In genomic region chr7:117666689-117667088, GRCh38 we compare ENCODE assay signal across 23 cellular contexts.
"Had no signal": no experiment of that assay in that cellular context is flagged by ENCODE, and none has a peak within 500 bp of the region (broad histone marks: within the 10 kb centered on the region; RNA-seq: fewer than 3 reads in every experiment).

No MANE protein-coding gene starts in this region.

- H3K36me3 ChIP-seq: cardiac muscle cell, heart left ventricle, left ventricle myocardium inferior, neutrophil, ovary, right atrium auricular region, suprapubic skin, tibial nerve, uterus had no signal

- FAIRE-seq: kidney had no signal

- ATAC-seq: activated CD8-positive, alpha-beta memory T cell treated with anti-CD3 and anti-CD28 coated beads, Interleukin-2, amount 10 ng/mL, durations not matched to agents 7 days and 5 days; activated CD8-positive, alpha-beta T cell treated with anti-CD3 and anti-CD28 coated beads for 36 hours; heart left ventricle; psoas muscle; stimulated activated naive CD8-positive, alpha-beta T cell treated with anti-CD3 and anti-CD28 coated beads, Interleukin-15, amount 100 ng/mL, for 72 hours; T-helper 17 cell had no signal

- H3K9me3 ChIP-seq: heart left ventricle, left ventricle myocardium inferior, neutrophil, ovary, psoas muscle, right atrium auricular region, suprapubic skin, tibial nerve, uterus had no signal

- H3K27ac ChIP-seq: cardiac muscle cell, heart left ventricle, left ventricle myocardium inferior, neutrophil, ovary, psoas muscle, right atrium auricular region, suprapubic skin, tibial nerve, uterus had no signal

- DNase-seq: activated CD4-positive, alpha-beta T cell treated with anti-CD3 and anti-CD28 coated beads, Interleukin-2, amount 10 ng/mL, durations not matched to agents 7 days and 5 days; activated CD8-positive, alpha-beta memory T cell treated with anti-CD3 and anti-CD28 coated beads, Interleukin-2, amount 10 ng/mL, durations not matched to agents 7 days and 5 days; activated CD8-positive, alpha-beta T cell treated with anti-CD3 and anti-CD28 coated beads for 36 hours; activated effector memory CD4-positive, alpha-beta T cell treated with anti-CD3 and anti-CD28 coated beads, Interleukin-2, amount 50 U/mL, for 16 hours; activated naive CD4-positive, alpha-beta T cell treated with anti-CD3 and anti-CD28 coated beads, Interleukin-2, amount 10 ng/mL, durations not matched to agents 7 days and 5 days; activated T-cell treated with anti-CD3 and anti-CD28 coated beads for 4 hours; amygdala; cortex of kidney; endodermal cell; heart left ventricle; kidney; left ventricle myocardium inferior; ovary; psoas muscle; stimulated activated CD4-positive, alpha-beta T cell treated with anti-CD3 and anti-CD28 coated beads, Interleukin-12 subunit alpha, Interleukin-12 subunit beta, amount 100 ng/mL, for 4 hours; stimulated activated naive CD8-positive, alpha-beta T cell treated with anti-CD3 and anti-CD28 coated beads, Interleukin-15, amount 100 ng/mL, for 72 hours; T-helper 17 cell; uterus had no signal

- H3K4me1 ChIP-seq: heart left ventricle, left ventricle myocardium inferior, psoas muscle, right atrium auricular region, suprapubic skin, tibial nerve, uterus had no signal

- H3K27me3 ChIP-seq: cardiac muscle cell, heart left ventricle, neutrophil, ovary, right atrium auricular region, suprapubic skin, tibial nerve, uterus had no signal

- H3K4me3 ChIP-seq: cardiac muscle cell, heart left ventricle, left ventricle myocardium inferior, ovary, psoas muscle, right atrium auricular region, suprapubic skin, tibial nerve, uterus had no signal
